ENCODE assay signal across 8 cellular contexts in genomic region chr14:104729176-104729834, GRCh38. TPM values are rescaled to one million over a fixed set of nuclear protein-coding genes. Genes with fewer than 3 reads are reported as not detected.
DNase-seq lines count a peak whose midpoint lies in the region; FAIRE-seq and TF ChIP-seq lines count a peak whose summit lies in the region.
"Not testable (repeated sequence)": the region's sequence is repeated elsewhere in the genome, so short reads cannot be mapped to it uniquely, and the experiment has no call there.

No MANE protein-coding gene starts in this region.

- not testable (repeated sequence) for H2AFZ ChIP-seq in astrocyte (ENCODE audit: low read depth, low read length); neural progenitor cell (replicated peaks)

- H3K4me2 ChIP-seq in astrocyte (ENCODE audit: low read length); neural progenitor cell: not testable (repeated sequence)

- H3K27ac ChIP-seq in 22Rv1 = peak overlapping the region; percentile 91
- not testable (repeated sequence) for H3K27ac ChIP-seq in HEK293 (ENCODE audit: extremely low read depth, low read depth, low read length); astrocyte (ENCODE audit: low read depth, low read length); neural progenitor cell
- H3K27ac ChIP-seq in right atrium auricular region = peak overlapping the region; percentile 16 to 89
- H3K27ac ChIP-seq in skeletal muscle tissue (ENCODE audit: low read depth, low read length) = peak overlapping the region; percentile 96

- TF ChIP-seq CTCF in 22Rv1 (IDR thresholded peaks at IDR 0.05); HEK293 (tag by site-specific recombination; IDR thresholded peaks at IDR 0.05); astrocyte (IDR thresholded peaks at IDR 0.05; ENCODE audit: insufficient read depth, low read depth, low read length); right atrium auricular region (IDR thresholded peaks at IDR 0.05); neural progenitor cell (IDR thresholded peaks at IDR 0.05); type B pancreatic cell (conservative IDR thresholded peaks at IDR 0.05): not testable (repeated sequence)

- H3K4me3 ChIP-seq in HEK293 (ENCODE audit: low read depth, low read length); astrocyte (ENCODE audit: insufficient read depth, low read depth, low read length); right atrium auricular region; neural progenitor cell: not testable (repeated sequence)
- peak overlapping the region in 2 of 3 donors; percentile 30 to 45 for H3K4me3 ChIP-seq in skeletal muscle tissue (ENCODE audit: low read length in 3 of 3)

- not testable (repeated sequence) for H3F3A ChIP-seq in neural progenitor cell (ENCODE audit: low read depth)

- H3K4me3 Mint-ChIP-seq in astrocyte (ENCODE audit: unreplicated experiment); neural progenitor cell; type B pancreatic cell: not testable (repeated sequence)

- not testable (repeated sequence) for H3K79me2 ChIP-seq in astrocyte (ENCODE audit: insufficient read depth, low read length); neural progenitor cell (ENCODE audit: low read depth)

- FAIRE-seq in astrocyte (lab: Jason Lieb, UNC) = not testable (repeated sequence)

- not testable (repeated sequence) for H4K20me1 ChIP-seq in astrocyte (ENCODE audit: insufficient read depth, low read length); neural progenitor cell (ENCODE audit: low read depth)

- H3K36me3 ChIP-seq in HEK293 (ENCODE audit: control insufficient read depth in 2 of 2, insufficient read depth in 1 of 2, low read length in 2 of 2); astrocyte (ENCODE audit: insufficient read depth, low read length); right atrium auricular region; neural progenitor cell; skeletal muscle tissue (ENCODE audit: control insufficient read depth in 3 of 3, insufficient read depth in 3 of 3, low read length in 3 of 3): not testable (repeated sequence)

- not testable (repeated sequence) for H3K9me3 Mint-ChIP-seq in astrocyte (ENCODE audit: unreplicated experiment); neural progenitor cell; type B pancreatic cell

- peaks cover 20% of the 10 kb centered on the region for H3K27me3 Mint-ChIP-seq in astrocyte (ENCODE audit: low read depth, unreplicated experiment)
- H3K27me3 Mint-ChIP-seq in neural progenitor cell (ENCODE audit: insufficient read depth, low read depth); type B pancreatic cell: not testable (repeated sequence)

- H3K9me3 ChIP-seq in HEK293 (ENCODE audit: control insufficient read depth, insufficient read depth, low read depth, low read length); astrocyte (ENCODE audit: insufficient read depth, low read depth, low read length); right atrium auricular region; neural progenitor cell (ENCODE audit: low read depth); skeletal muscle tissue (ENCODE audit: control insufficient read depth in 3 of 3, low read length in 3 of 3): not testable (repeated sequence)

- H3K27ac Mint-ChIP-seq in astrocyte (ENCODE audit: unreplicated experiment) (peak overlapping the region; percentile 50), neural progenitor cell (peak overlapping the region; percentile 60), type B pancreatic cell (peak overlapping the region; percentile 34)

- not testable (repeated sequence) for H3K36me3 Mint-ChIP-seq in astrocyte (ENCODE audit: low read depth, unreplicated experiment); neural progenitor cell; type B pancreatic cell

- H3K4me1 Mint-ChIP-seq in astrocyte (ENCODE audit: low read depth, unreplicated experiment); neural progenitor cell; type B pancreatic cell (ENCODE audit: unreplicated experiment): not testable (repeated sequence)

- not testable (repeated sequence) for H3K4me1 ChIP-seq in HEK293 (ENCODE audit: control insufficient read depth, insufficient read depth, low read length); astrocyte (ENCODE audit: insufficient read depth, low read length)
- peaks cover 0 to 81% of the 10 kb centered on the region in 2 donors for H3K4me1 ChIP-seq in right atrium auricular region
- peaks cover 13% of the 10 kb centered on the region for H3K4me1 ChIP-seq in neural progenitor cell
- peaks cover 89 to 96% (median 94%) of the 10 kb centered on the region in 3 donors for H3K4me1 ChIP-seq in skeletal muscle tissue (ENCODE audit: control insufficient read depth in 3 of 3, insufficient read depth in 3 of 3, low read length in 3 of 3)

- POLR2A ChIA-PET in HEK293 (lab: Yijun Ruan, JAX) = not testable (repeated sequence)

- H3K9ac ChIP-seq in astrocyte (ENCODE audit: low read length); neural progenitor cell: not testable (repeated sequence)
- peak overlapping the region in 1 of 3 donors; percentile 98 for H3K9ac ChIP-seq in skeletal muscle tissue (ENCODE audit: low read depth in 1 of 3, low read length in 3 of 3)

- H3K27me3 ChIP-seq in astrocyte (ENCODE audit: insufficient read depth, low read length); right atrium auricular region; neural progenitor cell; skeletal muscle tissue (ENCODE audit: control insufficient read depth in 3 of 3, insufficient read depth in 3 of 3, low read length in 3 of 3): not testable (repeated sequence)

- peak; percentile 6 for DNase-seq in SHP77 treated with DMSO at 0.1 percent for 48 hours (lab: John Stamatoyannopoulos, UW)
- DNase-seq in astrocyte (ENCODE audit: low read depth); right atrium auricular region (ENCODE audit: low spot score); neural progenitor cell (ENCODE audit: low spot score); type B pancreatic cell (ENCODE audit: extremely low spot score, unreplicated experiment): not testable (repeated sequence)

- CTCF ChIA-PET in HEK293 (lab: Yijun Ruan, JAX) = not testable (repeated sequence)

TF ChIP-seq in HEK293, 187 proteins besides CTCF, POLR2A, EP300 and RAD21:
- TF ChIP-seq ZFHX2 (tag by site-specific recombination; conservative IDR thresholded peaks at IDR 0.05) = peak; percentile 46

RNA-seq across cellular contexts. Expression of gene ADSS1, which starts 5.3 kb away (rescaled TPM):
- total RNA-seq in astrocyte (4.4 and 5.8 TPM in 2 replicates), right atrium auricular region (100 to 1,000 TPM; 113 to 158 TPM), neural progenitor cell (ENCODE audit: low replicate concordance) (25.3 and 26.4 TPM in 2 replicates), skeletal muscle tissue (89.8 TPM), type B pancreatic cell (ENCODE audit: low replicate concordance) (3.2 and 6.9 TPM in 2 replicates)

RNA-seq across cellular contexts. Expression of gene SIVA1, which starts 23.6 kb away (rescaled TPM):
- total RNA-seq in astrocyte (46.4 and 51.0 TPM in 2 replicates), right atrium auricular region (100 to 1,000 TPM; 137 to 238 TPM), neural progenitor cell (ENCODE audit: low replicate concordance) (139 and 231 TPM in 2 replicates), skeletal muscle tissue (51.7 TPM), type B pancreatic cell (ENCODE audit: low replicate concordance) (65.7 and 90.1 TPM in 2 replicates)

RNA-seq across cellular contexts. Expression of gene INF2, which starts 39.9 kb away (rescaled TPM):
- total RNA-seq in astrocyte = 111 and 126 TPM in 2 replicates
- total RNA-seq in right atrium auricular region = 10 to 100 TPM; 21.9 to 43.5 TPM
- total RNA-seq in neural progenitor cell (ENCODE audit: low replicate concordance) = 7.8 and 24.0 TPM in 2 replicates
- 14.6 TPM for total RNA-seq in skeletal muscle tissue
- 45.6 and 78.9 TPM in 2 replicates for total RNA-seq in type B pancreatic cell (ENCODE audit: low replicate concordance)
